Comparison of ENCODE assay signal across 8 cellular contexts in the genomic region with DNA sequence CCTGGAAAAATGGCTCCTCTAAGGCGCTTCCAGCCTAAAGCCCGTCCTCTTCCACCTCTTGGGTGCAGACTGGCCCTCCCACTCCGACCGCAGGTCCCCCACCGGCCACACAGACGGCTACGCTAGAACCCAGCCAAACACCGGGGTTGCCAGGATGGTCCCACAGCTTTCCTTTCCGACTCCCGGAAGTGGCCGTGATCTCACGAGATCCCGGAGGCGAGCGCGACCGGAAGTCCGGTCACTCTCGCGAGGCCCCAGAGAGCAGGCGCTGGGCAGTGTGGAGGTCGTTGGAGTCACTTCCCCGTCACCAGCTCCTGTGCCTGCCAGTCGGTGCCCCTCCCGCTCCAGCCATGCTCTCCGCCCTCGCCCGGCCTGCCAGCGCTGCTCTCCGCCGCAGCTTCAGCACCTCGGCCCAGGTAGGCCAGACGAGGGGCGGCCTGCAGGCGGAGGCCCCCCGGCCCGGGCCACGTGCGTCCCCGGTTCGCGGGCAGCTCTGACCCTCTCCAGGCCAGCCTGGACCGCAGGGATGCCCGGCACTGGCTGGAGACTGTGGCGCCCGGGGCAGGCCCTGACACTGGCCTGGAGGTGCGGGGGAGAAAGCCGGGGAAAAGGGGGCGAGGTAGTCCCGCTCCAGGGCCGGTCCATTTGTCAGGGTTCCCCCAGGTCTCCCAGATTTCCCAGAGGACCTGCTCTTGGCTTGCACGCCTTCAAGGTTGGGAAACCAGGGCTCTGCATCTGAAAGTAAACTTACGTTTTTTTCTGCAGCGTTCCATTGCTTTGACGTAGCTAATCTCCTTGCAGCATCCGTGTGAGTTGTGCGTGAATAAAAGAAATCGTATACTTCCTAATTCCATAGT. TPM values are rescaled to one million over a fixed set of nuclear protein-coding genes. Genes with fewer than 3 reads are reported as not detected.
A peak's percentile ranks its signal among the peaks of the same experiment; 100 is the strongest.
DNase-seq lines count a peak whose midpoint lies in the region; ATAC-seq and TF ChIP-seq lines count a peak whose summit lies in the region.

MDH2 (plus strand) TSS at position 296 of the 857 bp plus-strand sequence; CDS start at position 351, 55 bp downstream.
A gene with protein sequence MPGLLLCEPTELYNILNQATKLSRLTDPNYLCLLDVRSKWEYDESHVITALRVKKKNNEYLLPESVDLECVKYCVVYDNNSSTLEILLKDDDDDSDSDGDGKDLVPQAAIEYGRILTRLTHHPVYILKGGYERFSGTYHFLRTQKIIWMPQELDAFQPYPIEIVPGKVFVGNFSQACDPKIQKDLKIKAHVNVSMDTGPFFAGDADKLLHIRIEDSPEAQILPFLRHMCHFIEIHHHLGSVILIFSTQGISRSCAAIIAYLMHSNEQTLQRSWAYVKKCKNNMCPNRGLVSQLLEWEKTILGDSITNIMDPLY (minus strand): TSS at position 190 of the 857 bp plus-strand sequence. CDS start 17,477 bp downstream, outside the sequence.

- H3K9me3 ChIP-seq in AG04450 (ENCODE audit: control insufficient read depth, insufficient read depth, low read length) (no peaks in the 10 kb centered on the region; the same call in 1 of the 2 replicates), WERI-Rb-1 (ENCODE audit: severe bottlenecking) (no peaks in the 10 kb centered on the region), breast epithelium (no peaks in the 10 kb centered on the region), iPS-18c (ENCODE audit: control insufficient read depth, insufficient read depth, low read length) (no peaks in the 10 kb centered on the region), skeletal muscle tissue (ENCODE audit: control insufficient read depth in 3 of 3, low read length in 3 of 3) (no peaks in the 10 kb centered on the region)

- H3K9ac ChIP-seq in skeletal muscle tissue (ENCODE audit: low read depth in 1 of 3, low read length in 3 of 3): peak within 1 kb of the TSS; percentile 94 to 99 (median 99)

- intact Hi-C loops in breast epithelium (cut with DNase I; ENCODE audit: low total_unique reads): no loop called here

- peak; percentile 85 for TF ChIP-seq POLR2A in breast epithelium (IDR thresholded peaks at IDR 0.05)

- TF ChIP-seq CTCF in AG04450 (IDR thresholded peaks at IDR 0.05; ENCODE audit: low read depth, low read length) (no peak), WERI-Rb-1 (IDR thresholded peaks at IDR 0.05; ENCODE audit: low read depth, low read length) (no peak), breast epithelium (IDR thresholded peaks at IDR 0.05) (no peak)

- DNase-seq in AG04450 (ENCODE audit: low read depth, low spot score) (peak; percentile 83), NCI-H2196 (lab: John Stamatoyannopoulos, UW; ENCODE audit: unreplicated experiment) (peak; percentile 97), WERI-Rb-1 (peak; percentile 93), breast epithelium (ENCODE audit: low spot score in 2 of 2) (peak; percentile 90 to 93)

- H3K27me3 ChIP-seq in AG04450 (ENCODE audit: control insufficient read depth, insufficient read depth, low read length) (no peaks in the 10 kb centered on the region), WERI-Rb-1 (ENCODE audit: insufficient read depth, low read depth, severe bottlenecking) (no peaks in the 10 kb centered on the region), breast epithelium (no peaks in the 10 kb centered on the region), skeletal muscle tissue (ENCODE audit: control insufficient read depth in 3 of 3, insufficient read depth in 3 of 3, low read length in 3 of 3) (no peaks in the 10 kb centered on the region)

- H3K4me3 ChIP-seq in AG04450 (ENCODE audit: low read depth, low read length): peak within 1 kb of the TSS; percentile 100
- H3K4me3 ChIP-seq in WERI-Rb-1 (ENCODE audit: low read depth, low read length): peak within 1 kb of the TSS; percentile 100
- H3K4me3 ChIP-seq in breast epithelium: peak within 1 kb of the TSS; percentile 89 to 98 (median 97)
- peak within 1 kb of the TSS; percentile 99 for H3K4me3 ChIP-seq in iPS-18c (ENCODE audit: insufficient read depth, low read depth, low read length)
- peak within 1 kb of the TSS; percentile 94 to 99 (median 97) for H3K4me3 ChIP-seq in skeletal muscle tissue (ENCODE audit: low read length in 3 of 3)

- H3K27ac ChIP-seq in AG04450 (ENCODE audit: low read depth, low read length) (peak within 1 kb of the TSS; percentile 98), WERI-Rb-1 (peak within 1 kb of the TSS; percentile 93), breast epithelium (peak within 1 kb of the TSS; percentile 92 to 95), skeletal muscle tissue (ENCODE audit: low read depth, low read length) (peak within 1 kb of the TSS; percentile 88)

- CTCF ChIA-PET in AG04450 (lab: Charles Lee): interaction anchor here (0.6 to 1.6 kb wide), 2 partner anchors 22 to 40 kb away, joined by 3 to 4 read pairs; no protein-coding TSS in a partner anchor

- POLR2A ChIA-PET in AG04450 (lab: Yijun Ruan, JAX): interaction anchor here (0.5 to 1.9 kb wide), 19 partner anchors 10 to 409 kb away, joined by 3 to 9 read pairs (median 4); no protein-coding TSS in a partner anchor

- ATAC-seq in GM18873 (IDR thresholded peaks at IDR 0.05; ENCODE audit: low FRiP score, unreplicated experiment) (peak; percentile 92), HG03135 (IDR thresholded peaks at IDR 0.05; ENCODE audit: unreplicated experiment) (peak; percentile 94)

- H3K4me1 ChIP-seq in breast epithelium: peaks cover 0 to 7% of the 10 kb centered on the region in 2 donors
- peaks cover 24 to 51% (median 25%) of the 10 kb centered on the region in 3 donors for H3K4me1 ChIP-seq in skeletal muscle tissue (ENCODE audit: control insufficient read depth in 3 of 3, insufficient read depth in 3 of 3, low read length in 3 of 3)

- H3K36me3 ChIP-seq in WERI-Rb-1 (peaks cover 30% of the 10 kb centered on the region), breast epithelium (no peaks in the 10 kb centered on the region), skeletal muscle tissue (ENCODE audit: control insufficient read depth in 3 of 3, insufficient read depth in 3 of 3, low read length in 3 of 3) (peaks cover 6 to 13% (median 7%) of the 10 kb centered on the region in 3 donors)

RNA-seq across cellular contexts. Expression of gene MDH2, which starts in this region (rescaled TPM):
- polyA plus RNA-seq in AG04450 (2011; rRNA removed): 116 and 160 TPM in 2 replicates
- 240 and 313 TPM in 2 replicates for polyA minus RNA-seq in AG04450 (2011; rRNA and poly(A)+ RNA removed)
- total RNA-seq in breast epithelium (10 to 100 TPM; 52.0 to 63.3 (median 61.8) TPM), skeletal muscle tissue (44.4 TPM)

RNA-seq across cellular contexts. Expression of the second gene that starts in this region (rescaled TPM):
- 67.5 and 77.0 TPM in 2 replicates for polyA plus RNA-seq in AG04450 (2011; rRNA removed)
- polyA minus RNA-seq in AG04450 (2011; rRNA and poly(A)+ RNA removed): 34.9 and 36.6 TPM in 2 replicates
- 10 to 100 TPM; 27.5 to 38.3 (median 28.3) TPM for total RNA-seq in breast epithelium
- total RNA-seq in skeletal muscle tissue: 31.8 TPM

Comparison
In these comparisons a context has a peak if more than half of its experiments do, and no peak if none do; other contexts are left out.
1. Peak in every context shown above with its lines: DNase-seq, ATAC-seq, H3K4me3 ChIP-seq and H3K27ac ChIP-seq.